Comparison of ENCODE assay signal across 9 cellular contexts in genomic region chr20:32190608-32191415, GRCh38. TPM values are rescaled to one million over a fixed set of nuclear protein-coding genes. Genes with fewer than 3 reads are reported as not detected.
DNase-seq lines count a peak whose midpoint lies in the region; ATAC-seq and TF ChIP-seq lines count a peak whose summit lies in the region.
"Had no signal": no experiment of that assay in that cellular context is flagged by ENCODE, and none has a peak within 500 bp of the region (broad histone marks: within the 10 kb centered on the region; RNA-seq: fewer than 3 reads in every experiment).

No MANE protein-coding gene starts in this region.

- no peaks in the 10 kb centered on the region for H3K9me3 Mint-ChIP-seq in activated B cell treated with CpG ODN at 0.5 μM for 24 hours
- no peaks in the 10 kb centered on the region for H3K9me3 Mint-ChIP-seq in stimulated activated effector memory CD8-positive, alpha-beta T cell treated with anti-CD3 and anti-CD28 coated beads, Interleukin-12 subunit alpha, Interleukin-12 subunit beta, amount 100 ng/mL, for 72 hours

- peaks cover 4% of the 10 kb centered on the region for H3K27me3 Mint-ChIP-seq in activated B cell treated with CpG ODN at 0.5 μM for 24 hours

- H3K9ac ChIP-seq in iPS-18a (ENCODE audit: low read length): peak overlapping the region; percentile 25

- no peak for TF ChIP-seq CTCF in activated B cell treated with CpG ODN at 0.5 μM for 24 hours (IDR thresholded peaks at IDR 0.05)

- peaks cover 16% of the 10 kb centered on the region for H3K4me1 Mint-ChIP-seq in activated B cell treated with CpG ODN at 0.5 μM for 24 hours
- peaks cover 57% of the 10 kb centered on the region for H3K4me1 Mint-ChIP-seq in stimulated activated effector memory CD8-positive, alpha-beta T cell treated with anti-CD3 and anti-CD28 coated beads, Interleukin-12 subunit alpha, Interleukin-12 subunit beta, amount 100 ng/mL, for 72 hours

- peak; percentile 42 for DNase-seq in NCI-H146 (lab: John Stamatoyannopoulos, UW)
- DNase-seq in NCI-H146 treated with DMSO at 0.1 percent for 48 hours (lab: John Stamatoyannopoulos, UW; ENCODE audit: unreplicated experiment): no peak
- no peak for DNase-seq in activated B cell treated with CpG ODN at 0.5 μM for 24 hours
- peak in 1 of 2 donors; percentile 73 for DNase-seq in stimulated activated effector memory CD8-positive, alpha-beta T cell treated with anti-CD3 and anti-CD28 coated beads, Interleukin-12 subunit alpha, Interleukin-12 subunit beta, amount 100 ng/mL, for 72 hours (ENCODE audit: low spot score in 2 of 2)
- no peak for DNase-seq in NCI-H2081 (lab: John Stamatoyannopoulos, UW)
- no peak for DNase-seq in cerebellum (ENCODE audit: low spot score)
- no peak for DNase-seq in posterior vena cava (ENCODE audit: low spot score)

- peaks cover 28% of the 10 kb centered on the region for H3K36me3 Mint-ChIP-seq in activated B cell treated with CpG ODN at 0.5 μM for 24 hours (ENCODE audit: low read depth)
- H3K36me3 Mint-ChIP-seq in stimulated activated effector memory CD8-positive, alpha-beta T cell treated with anti-CD3 and anti-CD28 coated beads, Interleukin-12 subunit alpha, Interleukin-12 subunit beta, amount 100 ng/mL, for 72 hours: peaks cover 87% of the 10 kb centered on the region

- H3K27ac ChIP-seq in iPS-18a (ENCODE audit: low read length): peak overlapping the region; percentile 9
- H3K27ac ChIP-seq: C4-2B had no signal

- POLR2A ChIA-PET in activated B cell treated with CpG ODN at 0.5 μM for 24 hours (lab: Charles Lee): no interaction called here

- peaks cover 15% of the 10 kb centered on the region for H3K36me3 ChIP-seq in iPS-18a (ENCODE audit: control insufficient read depth, low read depth, low read length)

- peak overlapping the region; percentile 73 for H3K4me3 Mint-ChIP-seq in activated B cell treated with CpG ODN at 0.5 μM for 24 hours
- peak overlapping the region; percentile 64 for H3K4me3 Mint-ChIP-seq in stimulated activated effector memory CD8-positive, alpha-beta T cell treated with anti-CD3 and anti-CD28 coated beads, Interleukin-12 subunit alpha, Interleukin-12 subunit beta, amount 100 ng/mL, for 72 hours

- no peak overlapping the region for H3K27ac Mint-ChIP-seq in activated B cell treated with CpG ODN at 0.5 μM for 24 hours
- peak overlapping the region; percentile 69 for H3K27ac Mint-ChIP-seq in stimulated activated effector memory CD8-positive, alpha-beta T cell treated with anti-CD3 and anti-CD28 coated beads, Interleukin-12 subunit alpha, Interleukin-12 subunit beta, amount 100 ng/mL, for 72 hours

- ATAC-seq in activated B cell treated with CpG ODN at 0.5 μM for 24 hours (ENCODE audit: low read depth): peak; percentile 21
- ATAC-seq in stimulated activated effector memory CD8-positive, alpha-beta T cell treated with anti-CD3 and anti-CD28 coated beads, Interleukin-12 subunit alpha, Interleukin-12 subunit beta, amount 100 ng/mL, for 72 hours: no peak

- H3K4me1 ChIP-seq in iPS-18a (ENCODE audit: control insufficient read depth, low read depth, low read length): peaks cover 12% of the 10 kb centered on the region

- no peaks in the 10 kb centered on the region for H3K27me3 ChIP-seq in iPS-18a (ENCODE audit: control insufficient read depth, insufficient read depth, low read length)

- intact Hi-C loops in activated B cell treated with CpG ODN at 0.5 μM for 24 hours (cut with micrococcal nuclease) (no loop called here), posterior vena cava (cut with DNase I) (no loop called here)

- no peaks in the 10 kb centered on the region for H3K9me3 ChIP-seq in iPS-18a (ENCODE audit: control insufficient read depth, low read depth, low read length)

- peak overlapping the region; percentile 74 for H3K4me3 ChIP-seq in iPS-18a (ENCODE audit: low read length)

- CTCF ChIA-PET in activated B cell treated with CpG ODN at 0.5 μM for 24 hours (lab: Charles Lee): no interaction called here

RNA-seq across cellular contexts. Expression of gene PLAGL2, which starts 16.7 kb away (rescaled TPM):
- total RNA-seq in activated B cell treated with CpG ODN at 0.5 μM for 24 hours: 17.3 and 17.9 TPM in 2 replicates
- total RNA-seq in cerebellum: 3.5 TPM
- total RNA-seq in posterior vena cava: 1 to 10 TPM; 4.8 to 5.6 TPM

RNA-seq across cellular contexts. Expression of gene POFUT1, which starts 16.9 kb away (rescaled TPM):
- total RNA-seq in activated B cell treated with CpG ODN at 0.5 μM for 24 hours: 20.4 and 24.0 TPM in 2 replicates
- 17.1 TPM for total RNA-seq in cerebellum
- total RNA-seq in posterior vena cava: 10 to 100 TPM; 34.6 to 36.4 TPM
